In genomic region chr11:57313071-57313787, GRCh38 we compare ENCODE assay signal across 20 cellular contexts. TPM values are rescaled to one million over a fixed set of nuclear protein-coding genes. Genes with fewer than 3 reads are reported as not detected.
DNase-seq lines count a peak whose midpoint lies in the region; ATAC-seq and TF ChIP-seq lines count a peak whose summit lies in the region.
"Had no signal": no experiment of that assay in that cellular context is flagged by ENCODE, and none has a peak within 500 bp of the region (broad histone marks: within the 10 kb centered on the region; RNA-seq: fewer than 3 reads in every experiment).

No MANE protein-coding gene starts in this region.

- ATAC-seq in left colon (peak; percentile 12), HG02852 (IDR thresholded peaks at IDR 0.05; ENCODE audit: unreplicated experiment) (no peak)
- ATAC-seq: naive thymus-derived CD8-positive, alpha-beta T cell had no signal

- no peaks in the 10 kb centered on the region for H3K9me3 ChIP-seq in BLaER1 treated with 17β-estradiol and CSF1 and Interleukin-3, amounts not matched to agents 10 nM and 100 nM (replicated peaks in 1 of 11)
- no peaks in the 10 kb centered on the region for H3K9me3 ChIP-seq in adipocyte (ENCODE audit: control insufficient read depth, low read length)
- H3K9me3 ChIP-seq: thoracic aorta had no signal

- peaks cover 3% of the 10 kb centered on the region for H3K4me1 Mint-ChIP-seq in activated T-helper 2 cell treated with anti-CD3 and anti-CD28 coated beads, Interferon-gamma antibody, Interleukin-2, Interleukin-4, amounts not matched to agents 10 μg/mL and 5 μg/mL and 100 μg/mL, durations not matched to agents 14 hours and 24 hours and 36 hours (ENCODE audit: low read depth)

- peaks cover 0 to 50% (median 0%) of the 10 kb centered on the region in 11 experiments; a peak in 7 of 22 replicates for H4K20me1 ChIP-seq in BLaER1 treated with 17β-estradiol and CSF1 and Interleukin-3, amounts not matched to agents 10 nM and 100 nM

- H3K4me1 ChIP-seq in BLaER1 treated with 17β-estradiol and CSF1 and Interleukin-3, amounts not matched to agents 10 nM and 100 nM: peaks cover 33 to 76% (median 48%) of the 10 kb centered on the region in 10 experiments
- peaks cover 90% of the 10 kb centered on the region for H3K4me1 ChIP-seq in adipocyte (ENCODE audit: control insufficient read depth, insufficient read depth, low read length)

- peak overlapping the region in 2 of 11 experiments; percentile 77 to 95; a peak in 2 of 22 replicates for H3K4me2 ChIP-seq in BLaER1 treated with 17β-estradiol and CSF1 and Interleukin-3, amounts not matched to agents 10 nM and 100 nM

- H3K27ac Mint-ChIP-seq in activated T-helper 2 cell treated with anti-CD3 and anti-CD28 coated beads, Interferon-gamma antibody, Interleukin-2, Interleukin-4, amounts not matched to agents 10 μg/mL and 5 μg/mL and 100 μg/mL, durations not matched to agents 14 hours and 24 hours and 36 hours: no peak overlapping the region
- H3K27ac Mint-ChIP-seq: CD4-positive, alpha-beta T cell; memory B cell had no signal

- H3K36me3 ChIP-seq in BLaER1 treated with 17β-estradiol and CSF1 and Interleukin-3, amounts not matched to agents 10 nM and 100 nM: peaks cover 55 to 87% (median 72%) of the 10 kb centered on the region in 11 experiments
- H3K36me3 ChIP-seq in adipocyte (ENCODE audit: control insufficient read depth, insufficient read depth, low read length, severe bottlenecking): peaks cover 89% of the 10 kb centered on the region

- no peak overlapping the region for H3K4me3 ChIP-seq in BLaER1 treated with 17β-estradiol and CSF1 and Interleukin-3, amounts not matched to agents 10 nM and 100 nM
- H3K4me3 ChIP-seq in adipocyte (ENCODE audit: low read length): peak overlapping the region; percentile 68
- no peak overlapping the region for H3K4me3 ChIP-seq in skin epidermis
- H3K4me3 ChIP-seq in foreskin fibroblast (ENCODE audit: low read depth in 1 of 2, low read length in 2 of 2): no peak overlapping the region
- H3K4me3 ChIP-seq: thoracic aorta had no signal

- no peaks in the 10 kb centered on the region for H3K9me3 Mint-ChIP-seq in activated T-helper 2 cell treated with anti-CD3 and anti-CD28 coated beads, Interferon-gamma antibody, Interleukin-2, Interleukin-4, amounts not matched to agents 10 μg/mL and 5 μg/mL and 100 μg/mL, durations not matched to agents 14 hours and 24 hours and 36 hours
- H3K9me3 Mint-ChIP-seq: CD4-positive, alpha-beta T cell; memory B cell; naive thymus-derived CD8-positive, alpha-beta T cell had no signal

- peak overlapping the region in 8 of 11 experiments; percentile 72 to 86 (median 80); a peak in 10 of 22 replicates for H3K27ac ChIP-seq in BLaER1 treated with 17β-estradiol and CSF1 and Interleukin-3, amounts not matched to agents 10 nM and 100 nM
- peak overlapping the region in 13 of 21 experiments; percentile 2 to 93 (median 64) for H3K27ac ChIP-seq in skin epidermis

- TF ChIP-seq CTCF in foreskin fibroblast (IDR thresholded peaks at IDR 0.05; ENCODE audit: low read depth, low read length): no peak

- H3K4me3 Mint-ChIP-seq in activated T-helper 2 cell treated with anti-CD3 and anti-CD28 coated beads, Interferon-gamma antibody, Interleukin-2, Interleukin-4, amounts not matched to agents 10 μg/mL and 5 μg/mL and 100 μg/mL, durations not matched to agents 14 hours and 24 hours and 36 hours (ENCODE audit: low read depth): no peak overlapping the region
- H3K4me3 Mint-ChIP-seq: CD4-positive, alpha-beta T cell; memory B cell had no signal

- no peaks in the 10 kb centered on the region for H3K27me3 ChIP-seq in BLaER1 treated with 17β-estradiol and CSF1 and Interleukin-3, amounts not matched to agents 10 nM and 100 nM
- H3K27me3 ChIP-seq in adipocyte (replicated peaks; ENCODE audit: control insufficient read depth, insufficient read depth, low read length): no peaks in the 10 kb centered on the region

- H3K9ac ChIP-seq in BLaER1 treated with 17β-estradiol and CSF1 and Interleukin-3, amounts not matched to agents 10 nM and 100 nM: peak overlapping the region in 2 of 11 experiments; percentile 21 to 75; a peak in 1 of 22 replicates
- peak overlapping the region; percentile 89 for H3K9ac ChIP-seq in adipocyte (ENCODE audit: low read length)

- DNase-seq in adipocyte (ENCODE audit: low read depth) (no peak), left colon (no peak), foreskin fibroblast (no peak), iPS-NIHi7 (ENCODE audit: extremely low spot score) (no peak)
- DNase-seq in activated T-helper 2 cell treated with anti-CD3 and anti-CD28 coated beads, Interferon-gamma antibody, Interleukin-2, Interleukin-4, amounts not matched to agents 10 μg/mL and 5 μg/mL and 100 μg/mL, durations not matched to agents 14 hours and 24 hours and 36 hours (ENCODE audit: low spot score): no peak
- DNase-seq: activated CD4-positive, alpha-beta T cell treated with anti-CD3 and anti-CD28 coated beads, Interleukin-2, amount 50 U/mL, for 1 hour; activated naive CD4-positive, alpha-beta T cell treated with Interleukin-2 at 50 U/mL for 16 hours; CD4-positive, alpha-beta T cell; MV-4-11; naive thymus-derived CD8-positive, alpha-beta T cell; NCI-H2081; NK-92 treated with Interleukin-12 subunit alpha and Interleukin-12 subunit beta, amount 100 ng/mL, for 24 hours had no signal

- no peaks in the 10 kb centered on the region for H3K27me3 Mint-ChIP-seq in activated T-helper 2 cell treated with anti-CD3 and anti-CD28 coated beads, Interferon-gamma antibody, Interleukin-2, Interleukin-4, amounts not matched to agents 10 μg/mL and 5 μg/mL and 100 μg/mL, durations not matched to agents 14 hours and 24 hours and 36 hours (ENCODE audit: low read depth)
- H3K27me3 Mint-ChIP-seq: CD4-positive, alpha-beta T cell; naive thymus-derived CD8-positive, alpha-beta T cell had no signal

- peaks cover 4% of the 10 kb centered on the region for H3K36me3 Mint-ChIP-seq in activated T-helper 2 cell treated with anti-CD3 and anti-CD28 coated beads, Interferon-gamma antibody, Interleukin-2, Interleukin-4, amounts not matched to agents 10 μg/mL and 5 μg/mL and 100 μg/mL, durations not matched to agents 14 hours and 24 hours and 36 hours (ENCODE audit: low read depth)

- intact Hi-C loops in left colon (cut with DNase I, micrococcal nuclease): no loop called here
- intact Hi-C loops in activated T-helper 2 cell treated with anti-CD3 and anti-CD28 coated beads, Interferon-gamma antibody, Interleukin-2, Interleukin-4, amounts not matched to agents 10 μg/mL and 5 μg/mL and 100 μg/mL, durations not matched to agents 14 hours and 24 hours and 36 hours (cut with micrococcal nuclease): no loop called here

RNA-seq across cellular contexts. Expression of gene TNKS1BP1, which starts 11.5 kb away (rescaled TPM):
- total RNA-seq in left colon: 100 to 1,000 TPM; 135 to 191 TPM
- 15.6 and 16.5 TPM in 2 replicates for total RNA-seq in activated T-helper 2 cell treated with anti-CD3 and anti-CD28 coated beads, Interferon-gamma antibody, Interleukin-2, Interleukin-4, amounts not matched to agents 10 μg/mL and 5 μg/mL and 100 μg/mL, durations not matched to agents 14 hours and 24 hours and 36 hours

RNA-seq across cellular contexts. Expression of gene SSRP1, which starts 22.5 kb away (rescaled TPM):
- total RNA-seq in left colon: 10 to 100 TPM; 56.5 to 67.8 TPM
- 214 and 218 TPM in 2 replicates for total RNA-seq in activated T-helper 2 cell treated with anti-CD3 and anti-CD28 coated beads, Interferon-gamma antibody, Interleukin-2, Interleukin-4, amounts not matched to agents 10 μg/mL and 5 μg/mL and 100 μg/mL, durations not matched to agents 14 hours and 24 hours and 36 hours

RNA-seq across cellular contexts. Expression of gene P2RX3, which starts 24.9 kb away (rescaled TPM):
- not detected for total RNA-seq in left colon
- total RNA-seq in activated T-helper 2 cell treated with anti-CD3 and anti-CD28 coated beads, Interferon-gamma antibody, Interleukin-2, Interleukin-4, amounts not matched to agents 10 μg/mL and 5 μg/mL and 100 μg/mL, durations not matched to agents 14 hours and 24 hours and 36 hours: not detected in 2 replicates
- total RNA-seq: astrocyte; CD4-positive, alpha-beta T cell; H4; naive thymus-derived CD8-positive, alpha-beta T cell; NCI-H460; thoracic aorta had no signal
